In the genomic region with DNA sequence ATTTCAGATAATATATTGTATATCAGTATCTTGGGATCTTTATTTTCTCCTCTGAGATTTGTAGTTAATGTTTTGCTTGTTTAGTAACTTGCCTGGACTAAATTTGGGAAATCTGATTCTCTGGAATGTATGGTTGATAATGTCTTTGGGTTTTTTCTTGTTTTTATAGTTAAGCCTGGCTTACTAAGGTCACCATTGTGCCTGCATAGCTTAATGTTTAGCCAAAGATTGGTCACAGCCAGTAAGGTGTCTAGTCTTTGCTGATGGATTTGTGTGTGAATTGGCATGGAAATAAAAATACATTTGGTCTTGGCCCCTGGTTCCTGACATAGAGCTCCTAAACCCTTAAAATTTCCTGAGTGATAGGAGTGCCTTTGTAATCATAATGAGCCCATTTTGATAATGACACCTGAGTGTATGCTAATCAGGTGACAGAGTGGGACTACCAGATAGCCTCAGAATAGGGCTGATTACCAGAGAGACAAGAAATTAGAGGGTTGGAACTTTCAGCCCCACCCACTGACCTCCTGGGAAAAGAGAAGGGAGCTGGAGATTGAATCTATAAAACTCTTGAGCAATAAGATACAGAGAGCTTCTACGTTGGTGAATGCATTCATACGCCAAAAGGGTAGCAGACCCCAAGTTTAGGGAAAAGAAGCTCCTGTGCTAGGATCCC, we compare ENCODE assay signal across 26 cellular contexts.
"Had no signal": no experiment of that assay in that cellular context is flagged by ENCODE, and none has a peak within 500 bp of the region (broad histone marks: within the 10 kb centered on the region; RNA-seq: fewer than 3 reads in every experiment).

No MANE protein-coding gene starts in this region.

- H3K36me3 ChIP-seq: heart left ventricle, left lung, right atrium auricular region, vagina had no signal

- ATAC-seq: activated CD8-positive, alpha-beta memory T cell treated with anti-CD3 and anti-CD28 coated beads, Interleukin-2, amount 10 ng/mL, durations not matched to agents 7 days and 5 days; activated naive CD4-positive, alpha-beta T cell treated with anti-CD3 and anti-CD28 coated beads, Interleukin-2, amount 50 U/mL, for 72 hours; body of pancreas; heart left ventricle; left lung; natural killer cell treated with Interleukin-12 subunit alpha and Interleukin-12 subunit beta and Interleukin-15 and Interleukin-18, amount 100 ng/mL, for 72 hours had no signal

- H3K4me3 ChIP-seq: body of pancreas, heart left ventricle, left lung, right atrium auricular region, tibial nerve, vagina had no signal

- H3K4me1 ChIP-seq: body of pancreas, heart left ventricle, left lung, right atrium auricular region, tibial nerve, vagina had no signal

- H3K4me3 Mint-ChIP-seq: activated CD4-positive, alpha-beta memory T cell treated with anti-CD3 and anti-CD28 coated beads for 36 hours; activated CD8-positive, alpha-beta memory T cell treated with anti-CD3 and anti-CD28 coated beads, Interleukin-2, amount 10 ng/mL, durations not matched to agents 7 days and 5 days; activated T-cell treated with anti-CD3 and anti-CD28 coated beads, Interleukin-2, amount 50 U/mL, for 24 hours; immature natural killer cell; memory B cell; natural killer cell treated with Interleukin-12 subunit alpha and Interleukin-12 subunit beta and Interleukin-15 and Interleukin-18, amount 100 ng/mL, for 72 hours had no signal

- FAIRE-seq: colon, endothelial cell of umbilical vein, small intestine had no signal

- H3K27ac ChIP-seq: body of pancreas, heart left ventricle, left lung, right atrium auricular region, tibial nerve, vagina, VCaP had no signal

- H3K9me3 ChIP-seq: body of pancreas had no signal

- DNase-seq: activated CD4-positive, alpha-beta memory T cell treated with anti-CD3 and anti-CD28 coated beads for 36 hours; activated CD8-positive, alpha-beta memory T cell treated with anti-CD3 and anti-CD28 coated beads, Interleukin-2, amount 10 ng/mL, durations not matched to agents 7 days and 5 days; activated gamma-delta T cell; activated T-cell treated with anti-CD3 and anti-CD28 coated beads, Interleukin-2, amount 50 U/mL, for 24 hours; amniotic stem cell; body of pancreas; caudate nucleus; foreskin melanocyte; heart left ventricle; immature natural killer cell; left lung; nucleus accumbens; posterior cingulate gyrus; small intestine; stimulated activated CD4-positive, alpha-beta T cell treated with anti-CD3 and anti-CD28 coated beads, Interleukin-4, amount 100 ng/mL, for 24 hours; stimulated activated naive CD4-positive, alpha-beta T cell treated with Interleukin-2 at 50 U/mL for 16 hours; substantia nigra had no signal

- H3K27ac Mint-ChIP-seq: activated CD4-positive, alpha-beta memory T cell treated with anti-CD3 and anti-CD28 coated beads for 36 hours; activated CD8-positive, alpha-beta memory T cell treated with anti-CD3 and anti-CD28 coated beads, Interleukin-2, amount 10 ng/mL, durations not matched to agents 7 days and 5 days; activated naive CD4-positive, alpha-beta T cell treated with anti-CD3 and anti-CD28 coated beads, Interleukin-2, amount 50 U/mL, for 72 hours; activated T-cell treated with anti-CD3 and anti-CD28 coated beads, Interleukin-2, amount 50 U/mL, for 24 hours; immature natural killer cell; memory B cell; natural killer cell treated with Interleukin-12 subunit alpha and Interleukin-12 subunit beta and Interleukin-15 and Interleukin-18, amount 100 ng/mL, for 72 hours had no signal

- H3K4me1 Mint-ChIP-seq: activated CD8-positive, alpha-beta memory T cell treated with anti-CD3 and anti-CD28 coated beads, Interleukin-2, amount 10 ng/mL, durations not matched to agents 7 days and 5 days; immature natural killer cell; memory B cell had no signal

- H3K27me3 ChIP-seq: body of pancreas, heart left ventricle, left lung, right atrium auricular region, tibial nerve, vagina had no signal

- H3K27me3 Mint-ChIP-seq: activated CD4-positive, alpha-beta memory T cell treated with anti-CD3 and anti-CD28 coated beads for 36 hours; activated CD8-positive, alpha-beta memory T cell treated with anti-CD3 and anti-CD28 coated beads, Interleukin-2, amount 10 ng/mL, durations not matched to agents 7 days and 5 days; activated T-cell treated with anti-CD3 and anti-CD28 coated beads, Interleukin-2, amount 50 U/mL, for 24 hours; memory B cell; natural killer cell treated with Interleukin-12 subunit alpha and Interleukin-12 subunit beta and Interleukin-15 and Interleukin-18, amount 100 ng/mL, for 72 hours had no signal
